ENCODE assay signal across 9 cellular contexts in genomic region chr18:49963217-49963616, GRCh38.
"Had no signal": no experiment of that assay in that cellular context is flagged by ENCODE, and none has a peak within 500 bp of the region (broad histone marks: within the 10 kb centered on the region; RNA-seq: fewer than 3 reads in every experiment).

No MANE protein-coding gene starts in this region.

- H3K27ac Mint-ChIP-seq: GM23338, H9, HFFc6, IgD-negative memory B cell had no signal

- DNase-seq: H9, HCEC 1CT, HFFc6, KBM-7 had no signal

- H3K4me1 Mint-ChIP-seq: GM23338, H9 had no signal

- H3K9me3 Mint-ChIP-seq: GM23338, H9, HFFc6, IgD-negative memory B cell had no signal

- H3K27ac ChIP-seq: HL-60, KMS-11 had no signal

- H3K4me3 Mint-ChIP-seq: GM23338, H9, HFFc6, IgD-negative memory B cell had no signal

- H3K4me3 ChIP-seq: GM23338 had no signal

- ATAC-seq: GM23338, HepG2 had no signal

- H3K9ac ChIP-seq: KMS-11 had no signal
